In genomic region chr7:7439564-7439963, GRCh38 we compare ENCODE assay signal across 1 cellular context.
TF ChIP-seq lines count a peak whose summit lies in the region.

No MANE protein-coding gene starts in this region.

TF ChIP-seq in IMR-90, 13 proteins besides CTCF, POLR2A, EP300 and RAD21:
- TF ChIP-seq RCOR1 (IDR thresholded peaks at IDR 0.05; ENCODE audit: insufficient replicate concordance, low read length) (no peak), NFE2L2 (IDR thresholded peaks at IDR 0.05; ENCODE audit: low read depth, low read length) (no peak), MXI1 (IDR thresholded peaks at IDR 0.05; ENCODE audit: borderline replicate concordance, low read depth, low read length) (no peak), RFX5 (IDR thresholded peaks at IDR 0.05; ENCODE audit: low read depth, low read length) (no peak), CEBPB (IDR thresholded peaks at IDR 0.05; ENCODE audit: low read depth, low read length) (no peak)
